Comparison of ENCODE assay signal across 16 cellular contexts in genomic region chr2:6556755-6557154, GRCh38.
DNase-seq lines count a peak whose midpoint lies in the region; ATAC-seq, FAIRE-seq and TF ChIP-seq lines count a peak whose summit lies in the region.
"Had no signal": no experiment of that assay in that cellular context is flagged by ENCODE, and none has a peak within 500 bp of the region (broad histone marks: within the 10 kb centered on the region; RNA-seq: fewer than 3 reads in every experiment).

No MANE protein-coding gene starts in this region.

- intact Hi-C loops in HepG2 (cut with micrococcal nuclease; ENCODE audit: unreplicated experiment), result no loop called here
- intact Hi-C loops in right lobe of liver (cut with DNase I), result no loop called here
- intact Hi-C loops in tibial artery (cut with DNase I; ENCODE audit: low total_unique reads), result no loop called here
- intact Hi-C loops in activated naive CD4-positive, alpha-beta T cell treated with anti-CD3 and anti-CD28 coated beads for 36 hours (cut with micrococcal nuclease), result no loop called here

- no peaks in the 10 kb centered on the region for H4K20me1 ChIP-seq in HepG2 (ENCODE audit: insufficient read depth, low read length)

- H3K9me3 ChIP-seq in HepG2 (ENCODE audit: low read length) (peaks cover 7% of the 10 kb centered on the region; the same call in 1 of the 2 replicates), right lobe of liver (no peaks in the 10 kb centered on the region), tibial artery (no peaks in the 10 kb centered on the region)
- H3K9me3 ChIP-seq: esophagus muscularis mucosa, left ventricle myocardium inferior had no signal

- no peaks in the 10 kb centered on the region for H3K27me3 ChIP-seq in HepG2 (ENCODE audit: control insufficient read depth in 1 of 2, insufficient read depth in 2 of 2, low read length in 2 of 2)
- H3K27me3 ChIP-seq in right lobe of liver, result peaks cover 0 to 5% of the 10 kb centered on the region in 2 donors
- no peaks in the 10 kb centered on the region for H3K27me3 ChIP-seq in tibial artery

- in situ Hi-C loops in HepG2 (cut with HindIII; ENCODE audit: extremely low pct_ligation_motif_present, low pct_unique_long_range_greater_than_20kb), result no loop called here
- in situ Hi-C loops in astrocyte of the cerebellum (cut with HindIII; ENCODE audit: low sequenced_read_pairs), result no loop called here

- H3K4me3 Mint-ChIP-seq in activated naive CD4-positive, alpha-beta T cell treated with anti-CD3 and anti-CD28 coated beads for 36 hours, result no peak overlapping the region

- no peak for TF ChIP-seq CTCF in HepG2 (CRISPR knock-in tag; IDR thresholded peaks at IDR 0.05)
- TF ChIP-seq CTCF in right lobe of liver (IDR thresholded peaks at IDR 0.05), result no peak
- TF ChIP-seq CTCF in astrocyte of the cerebellum (IDR thresholded peaks at IDR 0.05; ENCODE audit: low read depth, low read length, missing control alignments), result no peak
- TF ChIP-seq CTCF in tibial artery (IDR thresholded peaks at IDR 0.05), result no peak

- TF ChIP-seq RAD21 in HepG2 (CRISPR knock-in tag; IDR thresholded peaks at IDR 0.05), result no peak

- no peak overlapping the region for H2AFZ ChIP-seq in HepG2 (ENCODE audit: low read length)
- H2AFZ ChIP-seq: parathyroid adenoma had no signal

- no peaks in the 10 kb centered on the region for H3K79me2 ChIP-seq in HepG2 (ENCODE audit: insufficient read depth, low read length)
- H3K79me2 ChIP-seq: parathyroid adenoma had no signal

- H3K4me1 ChIP-seq in HepG2 (ENCODE audit: insufficient read depth, low read length), result no peaks in the 10 kb centered on the region
- H3K4me1 ChIP-seq in right lobe of liver, result no peaks in the 10 kb centered on the region
- H3K4me1 ChIP-seq in tibial artery, result no peaks in the 10 kb centered on the region
- H3K4me1 ChIP-seq: esophagus muscularis mucosa, left ventricle myocardium inferior, parathyroid adenoma had no signal

- no peak for TF ChIP-seq POLR2A in HepG2 (IDR thresholded peaks at IDR 0.05; ENCODE audit: insufficient read depth in 1 of 2, low read depth in 2 of 2, low read length in 2 of 2)
- no peak for TF ChIP-seq POLR2A in right lobe of liver (IDR thresholded peaks at IDR 0.05)

- H3K36me3 ChIP-seq in HepG2 (replicated peaks in 1 of 2; ENCODE audit: control insufficient read depth in 1 of 2, insufficient read depth in 2 of 2, low read length in 2 of 2) (no peaks in the 10 kb centered on the region), right lobe of liver (no peaks in the 10 kb centered on the region), tibial artery (no peaks in the 10 kb centered on the region)
- H3K36me3 ChIP-seq: esophagus muscularis mucosa, left ventricle myocardium inferior had no signal

- no peak; a peak in 1 of 4 replicates for TF ChIP-seq EP300 in HepG2 (IDR thresholded peaks at IDR 0.05; ENCODE audit: low read depth in 2 of 2, low read length in 2 of 2)
- no peak for TF ChIP-seq EP300 in HepG2 (CRISPR knock-in tag; IDR thresholded peaks at IDR 0.05; ENCODE audit: borderline replicate concordance)

- H3K4me1 Mint-ChIP-seq in activated naive CD4-positive, alpha-beta T cell treated with anti-CD3 and anti-CD28 coated beads for 36 hours (ENCODE audit: low read depth), result no peaks in the 10 kb centered on the region

- H3K27ac ChIP-seq in HepG2 (ENCODE audit: extremely low read length, insufficient read depth, low read length) (no peak overlapping the region), right lobe of liver (no peak overlapping the region), tibial artery (no peak overlapping the region)
- H3K27ac ChIP-seq: esophagus muscularis mucosa, left ventricle myocardium inferior, parathyroid adenoma had no signal

- DNase-seq in HepG2 (ENCODE audit: low spot score), result peak; percentile 4
- DNase-seq in right lobe of liver, result no peak
- peak; percentile 33 for DNase-seq in astrocyte of the cerebellum (ENCODE audit: low read depth)
- peak; percentile 79 for DNase-seq in islet precursor cell
- DNase-seq in SHP77 treated with DMSO at 0.1 percent for 48 hours (lab: John Stamatoyannopoulos, UW), result no peak
- no peak for DNase-seq in tibial artery
- no peak for DNase-seq in activated naive CD4-positive, alpha-beta T cell treated with anti-CD3 and anti-CD28 coated beads for 36 hours
- no peak for DNase-seq in stimulated activated CD4-positive, alpha-beta T cell treated with anti-CD3 and anti-CD28 coated beads, Interleukin-1b, Interleukin-23, amount 100 ng/mL, for 48 hours
- DNase-seq: central memory CD4-positive, alpha-beta T cell; left ventricle myocardium inferior; NCI-H187 treated with DMSO at 0.1 percent for 48 hours; OCI-M1; substantia nigra had no signal

- H3K9ac ChIP-seq in HepG2 (ENCODE audit: insufficient read depth, low read depth, low read length), result no peak overlapping the region
- H3K9ac ChIP-seq: parathyroid adenoma had no signal

- CTCF ChIA-PET in HepG2 (lab: Yijun Ruan, JAX; ENCODE audit: low intra/inter-chr PET ratio, low total read pairs), result no interaction called here
- CTCF ChIA-PET in activated naive CD4-positive, alpha-beta T cell treated with anti-CD3 and anti-CD28 coated beads for 36 hours (lab: Charles Lee), result no interaction called here

- no peaks in the 10 kb centered on the region for H3K36me3 Mint-ChIP-seq in activated naive CD4-positive, alpha-beta T cell treated with anti-CD3 and anti-CD28 coated beads for 36 hours (ENCODE audit: low read depth)

- H3K27ac Mint-ChIP-seq in activated naive CD4-positive, alpha-beta T cell treated with anti-CD3 and anti-CD28 coated beads for 36 hours, result no peak overlapping the region

- no peak for ATAC-seq in HepG2
- ATAC-seq in right lobe of liver, result no peak

- no TSS peak for BruUV-seq in HepG2 (replicated peaks; lab: Mats Ljungman, UMichigan)

- no peak overlapping the region for H3K4me2 ChIP-seq in HepG2 (ENCODE audit: low read depth, low read length)

- peaks cover 5% of the 10 kb centered on the region for H3K27me3 Mint-ChIP-seq in activated naive CD4-positive, alpha-beta T cell treated with anti-CD3 and anti-CD28 coated beads for 36 hours (ENCODE audit: low read depth)

- WGBS in HepG2 (ENCODE audit: low lambda C conversion rate), result 12% methylated on average over 3 of the region's 3 CpGs
- 67% methylated on average over 3 of the region's 3 CpGs for WGBS in right lobe of liver (ENCODE audit: insufficient coverage, low coverage, low lambda C conversion rate, missing lambda C conversion rate)

- H3K9me3 Mint-ChIP-seq in activated naive CD4-positive, alpha-beta T cell treated with anti-CD3 and anti-CD28 coated beads for 36 hours, result no peaks in the 10 kb centered on the region

- no peak for FAIRE-seq in HepG2 (lab: Jason Lieb, UNC)
- FAIRE-seq: G401.6 had no signal

- POLR2A ChIA-PET in HepG2 (lab: Yijun Ruan, JAX), result no interaction called here

- no peak overlapping the region for H3K4me3 ChIP-seq in HepG2 (replicated peaks in 1 of 3; ENCODE audit: insufficient read depth in 1 of 3, low read depth in 2 of 3, low read length in 3 of 3)
- H3K4me3 ChIP-seq in right lobe of liver, result no peak overlapping the region
- no peak overlapping the region for H3K4me3 ChIP-seq in astrocyte of the cerebellum (ENCODE audit: low read depth, low read length)
- H3K4me3 ChIP-seq in tibial artery, result no peak overlapping the region
- H3K4me3 ChIP-seq: esophagus muscularis mucosa, left ventricle myocardium inferior had no signal

TF ChIP-seq in HepG2, 621 proteins besides CTCF, POLR2A, EP300 and RAD21:
- no peak for TF ChIP-seq FOXP1 (IDR thresholded peaks at IDR 0.05)
- TF ChIP-seq FOXP1 (CRISPR knock-in tag; IDR thresholded peaks at IDR 0.05), result peak; percentile 21; the same call in 1 of the 2 replicates
- TF ChIP-seq SSRP1 (CRISPR knock-in tag; IDR thresholded peaks at IDR 0.05), result no peak
- no peak for TF ChIP-seq GABPA (IDR thresholded peaks at IDR 0.05; ENCODE audit: low read depth, low read length)
- 0 out of 2 replicates have a peak, but pooled peaks have one; percentile 45 for TF ChIP-seq GABPA (CRISPR knock-in tag; IDR thresholded peaks at IDR 0.05; ENCODE audit: low read depth)
- TF ChIP-seq SPEN (CRISPR knock-in tag; IDR thresholded peaks at IDR 0.05; ENCODE audit: low read depth), result no peak
TF ChIP-seq in HepG2: peak in this region for 2.

Comparison
In these comparisons a context has a peak if more than half of its experiments do, and no peak if none do; other contexts are left out.
1. DNase-seq: peak in HepG2 (single experiment), astrocyte of the cerebellum (single experiment) and islet precursor cell (single experiment); none in right lobe of liver (0 of 3), SHP77 treated with DMSO at 0.1 percent for 48 hours (single experiment), tibial artery (0 of 2), activated naive CD4-positive, alpha-beta T cell treated with anti-CD3 and anti-CD28 coated beads for 36 hours (single experiment) and stimulated activated CD4-positive, alpha-beta T cell treated with anti-CD3 and anti-CD28 coated beads, Interleukin-1b, Interleukin-23, amount 100 ng/mL, for 48 hours (single experiment).